23 cellular contexts compared by ENCODE assay signal in genomic region chrX:4435905-4436304, GRCh38.
"Had no signal": no experiment of that assay in that cellular context is flagged by ENCODE, and none has a peak within 500 bp of the region (broad histone marks: within the 10 kb centered on the region; RNA-seq: fewer than 3 reads in every experiment).

No MANE protein-coding gene starts in this region.

- H3K27ac Mint-ChIP-seq: IgD-negative memory B cell had no signal

- H3K4me3 Mint-ChIP-seq: IgD-negative memory B cell had no signal

- H3K4me2 ChIP-seq: KMS-11 had no signal

- H3K4me1 ChIP-seq: SJSA1 had no signal

- ATAC-seq: K562 had no signal

- DNase-seq: Kasumi-1, MM.1S, NCI-H1048, NCI-H1105, NCI-H1436 treated with DMSO at 0.1 percent for 48 hours, NCI-H1694, NCI-H187 treated with DMSO at 0.1 percent for 48 hours, NCI-H2029 treated with DMSO at 0.1 percent for 48 hours, NCI-H2171, NCI-H226, NCI-H446, NCI-H510A, NCI-H524 treated with DMSO at 0.1 percent for 48 hours, NCI-H69, NCI-H774, Right ventricle myocardium superior, RPMI8226, SIG-M5 had no signal

- H3K4me3 ChIP-seq: K562, SJSA1, SK-N-MC had no signal

- H3K9ac ChIP-seq: KMS-11 had no signal

- H3K36me3 Mint-ChIP-seq: IgD-negative memory B cell had no signal

- H3K27me3 Mint-ChIP-seq: IgD-negative memory B cell had no signal

- H3K36me3 ChIP-seq: SJSA1 had no signal

- H3K27me3 ChIP-seq: SJSA1 had no signal

- H3K9me3 ChIP-seq: SJSA1 had no signal

- H3K27ac ChIP-seq: KMS-11, SJSA1, SK-N-MC had no signal

- H3K4me1 Mint-ChIP-seq: IgD-negative memory B cell had no signal
